In genomic region chr9:125974705-125975104, GRCh38 we compare ENCODE assay signal across 37 cellular contexts.
DNase-seq lines count a peak whose midpoint lies in the region; ATAC-seq, FAIRE-seq and TF ChIP-seq lines count a peak whose summit lies in the region.
"Had no signal": no experiment of that assay in that cellular context is flagged by ENCODE, and none has a peak within 500 bp of the region (broad histone marks: within the 10 kb centered on the region; RNA-seq: fewer than 3 reads in every experiment).

No MANE protein-coding gene starts in this region.

- peaks cover 9% of the 10 kb centered on the region for H3K9me3 Mint-ChIP-seq in endothelial cell (ENCODE audit: unreplicated experiment)
- H3K9me3 Mint-ChIP-seq in mesothelial cell of epicardium = peaks cover 28% of the 10 kb centered on the region
- H3K9me3 Mint-ChIP-seq in osteocyte (ENCODE audit: unreplicated experiment) = peaks cover 12% of the 10 kb centered on the region

- intact Hi-C loops in HepG2 (cut with micrococcal nuclease; ENCODE audit: unreplicated experiment) = no loop called here

- CTCF ChIA-PET in HepG2 (lab: Yijun Ruan, JAX; ENCODE audit: low intra/inter-chr PET ratio, low total read pairs) = no interaction called here

- TF ChIP-seq CTCF in endothelial cell (IDR thresholded peaks at IDR 0.05; ENCODE audit: unreplicated experiment) (peak; percentile 10), mesothelial cell of epicardium (IDR thresholded peaks at IDR 0.05; ENCODE audit: unreplicated experiment) (peak; percentile 35), osteocyte (IDR thresholded peaks at IDR 0.05) (no peak), HepG2 (CRISPR knock-in tag; IDR thresholded peaks at IDR 0.05) (no peak)

- TF ChIP-seq POLR2A in HepG2 (IDR thresholded peaks at IDR 0.05; ENCODE audit: insufficient read depth in 1 of 2, low read depth in 2 of 2, low read length in 2 of 2) = no peak

- no peak overlapping the region for H3K4me3 Mint-ChIP-seq in endothelial cell (ENCODE audit: unreplicated experiment)
- no peak overlapping the region for H3K4me3 Mint-ChIP-seq in mesothelial cell of epicardium
- H3K4me3 Mint-ChIP-seq in osteocyte (ENCODE audit: unreplicated experiment) = no peak overlapping the region
- H3K4me3 Mint-ChIP-seq: B cell; CD14-positive monocyte; CD4-positive, alpha-beta memory T cell; CD4-positive, alpha-beta T cell; CD4-positive, CD25-positive, alpha-beta regulatory T cell; CD8-positive, alpha-beta memory T cell; CD8-positive, alpha-beta T cell had no signal

- H3K4me1 Mint-ChIP-seq in endothelial cell (ENCODE audit: unreplicated experiment) (no peaks in the 10 kb centered on the region), mesothelial cell of epicardium (no peaks in the 10 kb centered on the region), osteocyte (ENCODE audit: unreplicated experiment) (no peaks in the 10 kb centered on the region)
- H3K4me1 Mint-ChIP-seq: B cell; CD14-positive monocyte; CD4-positive, alpha-beta memory T cell; CD8-positive, alpha-beta memory T cell had no signal

- no peak overlapping the region for H2AFZ ChIP-seq in HepG2 (ENCODE audit: low read length)

- no peak overlapping the region for H3K4me3 ChIP-seq in HepG2 (replicated peaks in 1 of 3; ENCODE audit: insufficient read depth in 1 of 3, low read depth in 2 of 3, low read length in 3 of 3)
- H3K4me3 ChIP-seq: A549; BLaER1; BLaER1 treated with 17β-estradiol and CSF1 and Interleukin-3, amounts not matched to agents 10 nM and 100 nM had no signal

- DNase-seq in endothelial cell (ENCODE audit: low spot score) (no peak), mesenteric fat pad (ENCODE audit: low spot score) (peak; percentile 45), mesothelial cell of epicardium (ENCODE audit: low spot score in 2 of 2, unreplicated experiment in 2 of 2) (no peak), osteocyte (ENCODE audit: extremely low spot score, unreplicated experiment) (peak; percentile 69), MV-4-11 (lab: John Stamatoyannopoulos, UW) (no peak), HepG2 (ENCODE audit: low spot score) (no peak)
- DNase-seq: 8988T; ACHN; AML-193; BE2C; C1 segment of cervical spinal cord; Caco-2; Calu3; CD4-positive, alpha-beta memory T cell; CD4-positive, alpha-beta T cell; CD4-positive, CD25-positive, alpha-beta regulatory T cell; CD8-positive, alpha-beta memory T cell; CD8-positive, alpha-beta T cell; COR-L47; DMS 273 treated with DMSO at 0.1 percent for 48 hours; DMS153; DMS53; DMS79; DMS79 treated with DMSO at 0.1 percent for 48 hours; DND-41; EL had no signal

- POLR2A ChIA-PET in HepG2 (lab: Yijun Ruan, JAX) = no interaction called here

- in situ Hi-C loops in HepG2 (cut with HindIII; ENCODE audit: extremely low pct_ligation_motif_present, low pct_unique_long_range_greater_than_20kb) = no loop called here

- no peak for FAIRE-seq in HepG2 (lab: Jason Lieb, UNC)
- FAIRE-seq: A204.1, A549, D721Med had no signal

- H4K20me1 ChIP-seq in HepG2 (ENCODE audit: insufficient read depth, low read length) = no peaks in the 10 kb centered on the region
- H4K20me1 ChIP-seq: BLaER1; BLaER1 treated with 17β-estradiol and CSF1 and Interleukin-3, amounts not matched to agents 10 nM and 100 nM had no signal

- H3K27me3 ChIP-seq in HepG2 (ENCODE audit: control insufficient read depth in 1 of 2, insufficient read depth in 2 of 2, low read length in 2 of 2) = no peaks in the 10 kb centered on the region
- H3K27me3 ChIP-seq: BE2C; BLaER1; BLaER1 treated with 17β-estradiol and CSF1 and Interleukin-3, amounts not matched to agents 10 nM and 100 nM had no signal

- TF ChIP-seq EP300 in HepG2 (IDR thresholded peaks at IDR 0.05; ENCODE audit: low read depth in 2 of 2, low read length in 2 of 2) (no peak), HepG2 (CRISPR knock-in tag; IDR thresholded peaks at IDR 0.05; ENCODE audit: borderline replicate concordance) (no peak)

- no peaks in the 10 kb centered on the region for H3K36me3 ChIP-seq in HepG2 (replicated peaks in 1 of 2; ENCODE audit: control insufficient read depth in 1 of 2, insufficient read depth in 2 of 2, low read length in 2 of 2)
- H3K36me3 ChIP-seq: BE2C; BLaER1; BLaER1 treated with 17β-estradiol and CSF1 and Interleukin-3, amounts not matched to agents 10 nM and 100 nM had no signal

- ATAC-seq in GM21737 (IDR thresholded peaks at IDR 0.05; ENCODE audit: unreplicated experiment) = no peak
- ATAC-seq in HepG2 = no peak
- ATAC-seq in GM19035 (IDR thresholded peaks at IDR 0.05; ENCODE audit: unreplicated experiment) = no peak
- ATAC-seq: A549; CD8-positive, alpha-beta T cell had no signal

- no peak overlapping the region for H3K9ac ChIP-seq in HepG2 (ENCODE audit: insufficient read depth, low read depth, low read length)
- H3K9ac ChIP-seq: BLaER1; BLaER1 treated with 17β-estradiol and CSF1 and Interleukin-3, amounts not matched to agents 10 nM and 100 nM had no signal

- H3K9me3 ChIP-seq in HepG2 (ENCODE audit: low read length) = peaks cover 10% of the 10 kb centered on the region
- H3K9me3 ChIP-seq: BE2C had no signal

- no peak for TF ChIP-seq RAD21 in HepG2 (CRISPR knock-in tag; IDR thresholded peaks at IDR 0.05)

- H3K36me3 Mint-ChIP-seq in endothelial cell (ENCODE audit: low read depth, unreplicated experiment) (peaks cover 4% of the 10 kb centered on the region), mesothelial cell of epicardium (peaks cover 3% of the 10 kb centered on the region), osteocyte (ENCODE audit: unreplicated experiment) (peaks cover 2% of the 10 kb centered on the region)
- H3K36me3 Mint-ChIP-seq: CD14-positive monocyte; CD4-positive, CD25-positive, alpha-beta regulatory T cell; CD8-positive, alpha-beta memory T cell; CD8-positive, alpha-beta T cell had no signal

- H3K79me2 ChIP-seq in HepG2 (ENCODE audit: insufficient read depth, low read length) = no peaks in the 10 kb centered on the region

- H3K27ac ChIP-seq in HepG2 (ENCODE audit: extremely low read length, insufficient read depth, low read length) = no peak overlapping the region
- H3K27ac ChIP-seq: 22Rv1; A549; BLaER1; BLaER1 treated with 17β-estradiol and CSF1 and Interleukin-3, amounts not matched to agents 10 nM and 100 nM; C4-2B had no signal

- H3K27me3 Mint-ChIP-seq in endothelial cell (ENCODE audit: unreplicated experiment) (no peaks in the 10 kb centered on the region), mesothelial cell of epicardium (ENCODE audit: low read depth) (no peaks in the 10 kb centered on the region), osteocyte (ENCODE audit: unreplicated experiment) (no peaks in the 10 kb centered on the region)

- WGBS in HepG2 (ENCODE audit: low lambda C conversion rate) = 50% methylated on average over 2 of the region's 4 CpGs

- H3K4me1 ChIP-seq in HepG2 (ENCODE audit: insufficient read depth, low read length) = no peaks in the 10 kb centered on the region
- H3K4me1 ChIP-seq: A549, BE2C, Caco-2 had no signal

- no peak overlapping the region for H3K4me2 ChIP-seq in HepG2 (ENCODE audit: low read depth, low read length)
- H3K4me2 ChIP-seq: A549; BLaER1; BLaER1 treated with 17β-estradiol and CSF1 and Interleukin-3, amounts not matched to agents 10 nM and 100 nM had no signal

- BruUV-seq in HepG2 (replicated peaks; lab: Mats Ljungman, UMichigan) = no TSS peak

- no peak overlapping the region for H3K27ac Mint-ChIP-seq in endothelial cell (ENCODE audit: unreplicated experiment)
- no peak overlapping the region for H3K27ac Mint-ChIP-seq in mesothelial cell of epicardium
- H3K27ac Mint-ChIP-seq in osteocyte (ENCODE audit: unreplicated experiment) = no peak overlapping the region
- H3K27ac Mint-ChIP-seq: B cell; CD4-positive, alpha-beta memory T cell; CD4-positive, alpha-beta T cell; CD4-positive, CD25-positive, alpha-beta regulatory T cell; CD8-positive, alpha-beta memory T cell; CD8-positive, alpha-beta T cell had no signal

TF ChIP-seq in HepG2, 621 proteins besides CTCF, POLR2A, EP300 and RAD21 (continues in another document):
- TF ChIP-seq TFDP1 (CRISPR knock-in tag; IDR thresholded peaks at IDR 0.05; ENCODE audit: borderline replicate concordance) (no peak), ZNF326 (CRISPR knock-in tag; IDR thresholded peaks at IDR 0.05; ENCODE audit: borderline replicate concordance) (no peak), ZFAT (CRISPR knock-in tag; conservative IDR thresholded peaks at IDR 0.05) (no peak), ZNF710 (CRISPR knock-in tag; IDR thresholded peaks at IDR 0.05; ENCODE audit: borderline replicate concordance) (no peak), ZNF776 (CRISPR knock-in tag; IDR thresholded peaks at IDR 0.05) (no peak), SP4 (CRISPR knock-in tag; IDR thresholded peaks at IDR 0.05) (no peak)

Comparison
In these comparisons a context has a peak if more than half of its experiments do, and no peak if none do; other contexts are left out.
1. DNase-seq: peak in mesenteric fat pad (single experiment) and osteocyte (single experiment); none in endothelial cell (single experiment), mesothelial cell of epicardium (0 of 2), MV-4-11 (single experiment) and HepG2 (single experiment).
2. CTCF ChIP-seq: peak in endothelial cell (single experiment) and mesothelial cell of epicardium (single experiment); none in osteocyte (single experiment) and HepG2 (single experiment).